ENCODE assay signal across 9 cellular contexts in the genomic region with DNA sequence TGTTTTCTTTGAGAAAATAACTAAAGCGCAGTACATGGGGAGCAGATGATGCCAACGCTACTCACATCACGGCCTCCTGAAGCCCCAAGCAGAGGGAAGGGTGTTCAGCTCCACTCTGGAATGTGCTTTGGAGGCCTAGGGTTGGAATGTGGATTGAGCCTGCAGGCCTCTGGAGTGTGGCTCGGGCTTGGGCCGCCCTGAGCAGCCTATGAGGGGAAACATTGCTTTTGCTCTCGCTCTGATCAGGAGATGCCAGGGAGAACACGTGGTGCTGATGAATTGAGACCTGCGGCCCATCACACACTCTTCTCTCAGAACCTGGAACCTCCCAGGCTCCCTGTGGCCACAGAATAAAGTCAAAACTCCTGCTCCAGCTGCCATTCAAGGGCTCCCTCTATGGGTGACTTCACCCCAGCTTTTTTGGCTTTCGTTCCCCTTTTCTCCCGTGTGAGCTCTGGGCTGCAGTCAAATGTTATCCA. TPM values are rescaled to one million over a fixed set of nuclear protein-coding genes. Genes with fewer than 3 reads are reported as not detected.
DNase-seq lines count a peak whose midpoint lies in the region; ATAC-seq, FAIRE-seq and TF ChIP-seq lines count a peak whose summit lies in the region.
"Had no signal": no experiment of that assay in that cellular context is flagged by ENCODE, and none has a peak within 500 bp of the region (broad histone marks: within the 10 kb centered on the region; RNA-seq: fewer than 3 reads in every experiment).

No MANE protein-coding gene starts in this region.

- no peaks in the 10 kb centered on the region for H3K79me2 ChIP-seq in SK-N-SH (ENCODE audit: insufficient read depth)

- no peak overlapping the region for H2AFZ ChIP-seq in SK-N-SH (ENCODE audit: low read depth)

- H3K4me1 ChIP-seq in SK-N-SH (ENCODE audit: control insufficient read depth in 1 of 2, insufficient read depth in 2 of 2, low read depth in 1 of 2, low read length in 1 of 2) (no peaks in the 10 kb centered on the region), gastroesophageal sphincter (peaks cover 16 to 60% (median 16%) of the 10 kb centered on the region in 3 donors), small intestine (ENCODE audit: control insufficient read depth in 2 of 2, insufficient read depth in 1 of 2, low read depth in 1 of 2, low read length in 1 of 2) (no peaks in the 10 kb centered on the region)

- no peak for TF ChIP-seq EP300 in SK-N-SH (IDR thresholded peaks at IDR 0.05; ENCODE audit: borderline replicate concordance in 1 of 2, low read depth in 1 of 2, low read length in 1 of 2)
- TF ChIP-seq EP300 in gastroesophageal sphincter (IDR thresholded peaks at IDR 0.05), result no peak

- FAIRE-seq in small intestine (lab: Jason Lieb, UNC), result no peak

- TF ChIP-seq CTCF in SK-N-SH (IDR thresholded peaks at IDR 0.05), result peak; percentile 36
- peak in 3 of 4 experiments; percentile 34 to 50 (median 39) for TF ChIP-seq CTCF in gastroesophageal sphincter (IDR thresholded peaks at IDR 0.05)

- H3K9ac ChIP-seq in SK-N-SH, result no peak overlapping the region

- DNase-seq in activated CD4-positive, alpha-beta T cell treated with anti-CD3 and anti-CD28 coated beads for 48 hours, result peak; percentile 27
- no peak for DNase-seq in activated CD4-positive, alpha-beta T cell treated with anti-CD3 and anti-CD28 coated beads for 1 hour
- DNase-seq in SK-N-SH (no peak), renal cortical epithelial cell (ENCODE audit: low read depth) (peak; percentile 64), small intestine (no peak)

- H3K9me3 ChIP-seq in SK-N-SH (no peaks in the 10 kb centered on the region), gastroesophageal sphincter (no peaks in the 10 kb centered on the region), small intestine (ENCODE audit: control insufficient read depth, low read depth) (no peaks in the 10 kb centered on the region)

- no peak for ATAC-seq in gastroesophageal sphincter
- no peak for ATAC-seq in HG02870 (IDR thresholded peaks at IDR 0.05; ENCODE audit: unreplicated experiment)
- no peak for ATAC-seq in HG02678 (IDR thresholded peaks at IDR 0.05; ENCODE audit: unreplicated experiment)

- no peaks in the 10 kb centered on the region for H4K20me1 ChIP-seq in SK-N-SH (ENCODE audit: insufficient read depth)

- TF ChIP-seq RAD21 in SK-N-SH (IDR thresholded peaks at IDR 0.05; ENCODE audit: low read length), result peak; percentile 30; the same call in 1 of the 2 replicates

- H3K27me3 ChIP-seq in SK-N-SH (ENCODE audit: insufficient read depth), result no peaks in the 10 kb centered on the region
- H3K27me3 ChIP-seq in gastroesophageal sphincter, result no peaks in the 10 kb centered on the region
- no peaks in the 10 kb centered on the region for H3K27me3 ChIP-seq in small intestine (ENCODE audit: control insufficient read depth in 2 of 2, insufficient read depth in 2 of 2, low read length in 2 of 2)

- CTCF ChIA-PET in SK-N-SH (lab: Yijun Ruan, JAX), result interaction anchor here (0.8 to 1.5 kb wide), 5 partner anchors 10 to 502 kb away, joined by 3 to 4 read pairs (median 4); no protein-coding TSS in a partner anchor

- no peak for TF ChIP-seq POLR2A in gastroesophageal sphincter (IDR thresholded peaks at IDR 0.05)

- H3K4me3 ChIP-seq in SK-N-SH (ENCODE audit: low read depth in 2 of 2, low read length in 1 of 2) (no peak overlapping the region), gastroesophageal sphincter (no peak overlapping the region), small intestine (ENCODE audit: low read depth in 1 of 2, low read length in 2 of 2) (no peak overlapping the region)

- H3K4me2 ChIP-seq in SK-N-SH, result no peak overlapping the region

- H3K36me3 ChIP-seq in SK-N-SH (replicated peaks in 1 of 2; ENCODE audit: control insufficient read depth in 1 of 2, insufficient read depth in 2 of 2, low read length in 1 of 2) (no peaks in the 10 kb centered on the region), gastroesophageal sphincter (peaks cover 0 to 5% of the 10 kb centered on the region in 2 donors), small intestine (ENCODE audit: control insufficient read depth in 2 of 2, insufficient read depth in 2 of 2, low read length in 2 of 2) (no peaks in the 10 kb centered on the region)

- 80% methylated on average over 10 of the region's 10 CpGs for WGBS in SK-N-SH (ENCODE audit: low lambda C conversion rate)
- 17 to 76% methylated on average over 1 to 3 of the region's 10 CpGs for WGBS in gastroesophageal sphincter (ENCODE audit: low coverage in 1 of 2), 2 donors
- 68 to 78% (median 70%) methylated on average over 10 of the region's 10 CpGs for WGBS in small intestine, 3 donors

- POLR2A ChIA-PET in SK-N-SH (lab: Yijun Ruan, JAX), result no interaction called here

- H3K27ac ChIP-seq in SK-N-SH (ENCODE audit: low read depth in 2 of 2, low read length in 1 of 2), result no peak overlapping the region
- peak overlapping the region in 3 of 4 donors; percentile 48 to 83 (median 81) for H3K27ac ChIP-seq in gastroesophageal sphincter
- no peak overlapping the region for H3K27ac ChIP-seq in small intestine (ENCODE audit: low read depth in 1 of 2, low read length in 1 of 2)
- H3K27ac ChIP-seq: C4-2B had no signal

- H3K9me2 ChIP-seq in SK-N-SH, result no peaks in the 10 kb centered on the region

- H3F3A ChIP-seq in SK-N-SH (replicated peaks; ENCODE audit: insufficient read depth), result no peaks in the 10 kb centered on the region

TF ChIP-seq in SK-N-SH, 30 proteins besides CTCF, POLR2A, EP300 and RAD21 (continues in another document):
- TF ChIP-seq NRF1 (IDR thresholded peaks at IDR 0.05; ENCODE audit: low read depth, low read length) (no peak), RFX5 (IDR thresholded peaks at IDR 0.05; ENCODE audit: low read length) (no peak), TAF1 (IDR thresholded peaks at IDR 0.05; ENCODE audit: borderline replicate concordance, low read depth, low read length) (no peak), RXRA (IDR thresholded peaks at IDR 0.05; ENCODE audit: borderline replicate concordance, low read depth) (no peak), GABPA (IDR thresholded peaks at IDR 0.05; ENCODE audit: low read depth) (no peak), TCF12 (IDR thresholded peaks at IDR 0.05) (no peak), JUND (IDR thresholded peaks at IDR 0.05) (no peak), CHD2 (IDR thresholded peaks at IDR 0.05; ENCODE audit: low read length, partially characterized antibody) (no peak)
- TF ChIP-seq, protein P1, sequence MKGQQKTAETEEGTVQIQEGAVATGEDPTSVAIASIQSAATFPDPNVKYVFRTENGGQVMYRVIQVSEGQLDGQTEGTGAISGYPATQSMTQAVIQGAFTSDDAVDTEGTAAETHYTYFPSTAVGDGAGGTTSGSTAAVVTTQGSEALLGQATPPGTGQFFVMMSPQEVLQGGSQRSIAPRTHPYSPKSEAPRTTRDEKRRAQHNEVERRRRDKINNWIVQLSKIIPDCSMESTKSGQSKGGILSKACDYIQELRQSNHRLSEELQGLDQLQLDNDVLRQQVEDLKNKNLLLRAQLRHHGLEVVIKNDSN (IDR thresholded peaks at IDR 0.05; ENCODE audit: borderline replicate concordance, low read depth), result no peak
- TF ChIP-seq, protein P2, sequence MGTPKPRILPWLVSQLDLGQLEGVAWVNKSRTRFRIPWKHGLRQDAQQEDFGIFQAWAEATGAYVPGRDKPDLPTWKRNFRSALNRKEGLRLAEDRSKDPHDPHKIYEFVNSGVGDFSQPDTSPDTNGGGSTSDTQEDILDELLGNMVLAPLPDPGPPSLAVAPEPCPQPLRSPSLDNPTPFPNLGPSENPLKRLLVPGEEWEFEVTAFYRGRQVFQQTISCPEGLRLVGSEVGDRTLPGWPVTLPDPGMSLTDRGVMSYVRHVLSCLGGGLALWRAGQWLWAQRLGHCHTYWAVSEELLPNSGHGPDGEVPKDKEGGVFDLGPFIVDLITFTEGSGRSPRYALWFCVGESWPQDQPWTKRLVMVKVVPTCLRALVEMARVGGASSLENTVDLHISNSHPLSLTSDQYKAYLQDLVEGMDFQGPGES (IDR thresholded peaks at IDR 0.05; ENCODE audit: low read depth, low read length), result no peak
- TF ChIP-seq, protein P3, sequence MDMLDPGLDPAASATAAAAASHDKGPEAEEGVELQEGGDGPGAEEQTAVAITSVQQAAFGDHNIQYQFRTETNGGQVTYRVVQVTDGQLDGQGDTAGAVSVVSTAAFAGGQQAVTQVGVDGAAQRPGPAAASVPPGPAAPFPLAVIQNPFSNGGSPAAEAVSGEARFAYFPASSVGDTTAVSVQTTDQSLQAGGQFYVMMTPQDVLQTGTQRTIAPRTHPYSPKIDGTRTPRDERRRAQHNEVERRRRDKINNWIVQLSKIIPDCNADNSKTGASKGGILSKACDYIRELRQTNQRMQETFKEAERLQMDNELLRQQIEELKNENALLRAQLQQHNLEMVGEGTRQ (IDR thresholded peaks at IDR 0.05; ENCODE audit: borderline replicate concordance, low read depth, low read length), result no peak

RNA-seq across cellular contexts. Expression of a gene that starts 23.3 kb away (rescaled TPM):
- polyA plus RNA-seq in SK-N-SH (2012; rRNA removed), result 0.66 and 1.3 TPM in 2 replicates
- 0.37 and 0.82 TPM in 2 replicates for polyA plus RNA-seq in SK-N-SH (2012; cell fraction: cytosol; rRNA removed)
- 2.9 and 3.2 TPM in 2 replicates for polyA plus RNA-seq in SK-N-SH (2012; cell fraction: nucleus; rRNA removed)
- 1 to 10 TPM; 2.8 to 7.4 (median 5.6) TPM for total RNA-seq in gastroesophageal sphincter
- 0.17 and 2.8 TPM in 2 replicates for total RNA-seq in renal cortical epithelial cell
- 1 to 10 TPM in 1 of 3 donors, under 1 TPM in 2; 0.37 to 2.7 (median 0.81) TPM for polyA plus RNA-seq in small intestine

RNA-seq across cellular contexts. Expression of a gene that starts 47.2 kb away (rescaled TPM):
- polyA plus RNA-seq in SK-N-SH (2012; rRNA removed) (not detected in 2 replicates), small intestine (1 to 10 TPM in 2 of 3 donors, under 1 TPM in 1; 0.15 to 5.4 (median 2.2) TPM)
- polyA plus RNA-seq in SK-N-SH (2012; cell fraction: cytosol; rRNA removed), result not detected in 2 replicates
- 0.09 TPM in 1 of 2 replicates, not detected in the other for polyA plus RNA-seq in SK-N-SH (2012; cell fraction: nucleus; rRNA removed)
- total RNA-seq in gastroesophageal sphincter (1 to 10 TPM in 1 of 4 donors, under 1 TPM in 1, not detected in 2; 0.23 to 1.2 TPM), renal cortical epithelial cell (not detected in 2 replicates)

RNA-seq across cellular contexts. Expression of a gene that starts 54.5 kb away (rescaled TPM):
- polyA plus RNA-seq in SK-N-SH (2012; rRNA removed) (72.1 and 112 TPM in 2 replicates), small intestine (100 to 1,000 TPM; 203 to 333 (median 307) TPM)
- polyA plus RNA-seq in SK-N-SH (2012; cell fraction: cytosol; rRNA removed), result 147 and 222 TPM in 2 replicates
- polyA plus RNA-seq in SK-N-SH (2012; cell fraction: nucleus; rRNA removed), result 13.6 and 31.7 TPM in 2 replicates
- total RNA-seq in gastroesophageal sphincter (100 to 1,000 TPM; 173 to 657 (median 393) TPM), renal cortical epithelial cell (367 and 566 TPM in 2 replicates)

RNA-seq across cellular contexts. Expression of a gene that starts 59.5 kb away (rescaled TPM):
- polyA plus RNA-seq in SK-N-SH (2012; rRNA removed) (0.10 and 0.11 TPM in 2 replicates), small intestine (1 to 10 TPM in 1 of 3 donors, under 1 TPM in 2; 0.22 to 2.5 (median 0.81) TPM)
- polyA plus RNA-seq in SK-N-SH (2012; cell fraction: cytosol; rRNA removed), result 0.03 and 0.09 TPM in 2 replicates
- polyA plus RNA-seq in SK-N-SH (2012; cell fraction: nucleus; rRNA removed), result 0.21 and 0.22 TPM in 2 replicates
- total RNA-seq in gastroesophageal sphincter (1 to 10 TPM; 5.9 to 9.3 (median 7.4) TPM), renal cortical epithelial cell (2.9 and 16.8 TPM in 2 replicates)

Comparison
In these comparisons a context has a peak if more than half of its experiments do, and no peak if none do; other contexts are left out.
1. DNase-seq: peak in activated CD4-positive, alpha-beta T cell treated with anti-CD3 and anti-CD28 coated beads for 48 hours (single experiment) and renal cortical epithelial cell (single experiment); none in activated CD4-positive, alpha-beta T cell treated with anti-CD3 and anti-CD28 coated beads for 1 hour (single experiment), SK-N-SH (single experiment) and small intestine (single experiment).
2. H3K27ac ChIP-seq: peak in gastroesophageal sphincter (3 of 4); none in SK-N-SH (0 of 2) and small intestine (0 of 2).